In genomic region chr6:10960171-10960570, GRCh38 we compare ENCODE assay signal across 11 cellular contexts.
"Had no signal": no experiment of that assay in that cellular context is flagged by ENCODE, and none has a peak within 500 bp of the region (broad histone marks: within the 10 kb centered on the region; RNA-seq: fewer than 3 reads in every experiment).

No MANE protein-coding gene starts in this region.

- FAIRE-seq: H1, H54 had no signal

- H3K27ac ChIP-seq: GM23248 had no signal

- H3K27ac Mint-ChIP-seq: GM23338, H9, HFFc6 had no signal

- ATAC-seq: GM23338, HCT116 had no signal

- H3K4me2 ChIP-seq: GM23338 had no signal

- DNase-seq: GM23248, GOT3, H7, H9, HCEC 1CT, HFFc6 had no signal

- H3K9ac ChIP-seq: GM23248 had no signal

- H3K4me3 ChIP-seq: GM23248, GM23338, HAP-1 had no signal

- H3K9me3 Mint-ChIP-seq: HFFc6 had no signal

- H3K9me3 ChIP-seq: HAP-1 had no signal

- H3K4me1 ChIP-seq: HAP-1 had no signal

- H2AFZ ChIP-seq: GM23248, GM23338 had no signal

- H3K4me3 Mint-ChIP-seq: GM23338, H9, HFFc6 had no signal
